ENCODE assay signal across 8 cellular contexts in genomic region chr4:38949416-38950051, GRCh38.
DNase-seq lines count a peak whose midpoint lies in the region; ATAC-seq and TF ChIP-seq lines count a peak whose summit lies in the region.

No MANE protein-coding gene starts in this region.

- DNase-seq in A172 (ENCODE audit: low spot score): peak; percentile 76
- peak; percentile 77 for DNase-seq in HT1080 (ENCODE audit: low read depth)
- DNase-seq in iris pigment epithelial cell (ENCODE audit: low read depth): peak; percentile 81
- DNase-seq in DMS79 (lab: John Stamatoyannopoulos, UW): no peak
- DNase-seq in tibial artery: no peak

- no peaks in the 10 kb centered on the region for H3K9me3 Mint-ChIP-seq in activated naive CD4-positive, alpha-beta T cell treated with anti-CD3 and anti-CD28 coated beads, Interleukin-2, amount 50 U/mL, for 24 hours

- no peaks in the 10 kb centered on the region for H3K27me3 ChIP-seq in tibial artery

- ATAC-seq in GM21515 (IDR thresholded peaks at IDR 0.05; ENCODE audit: unreplicated experiment) (no peak), GM18861 (IDR thresholded peaks at IDR 0.05; ENCODE audit: unreplicated experiment) (no peak)

- no peak overlapping the region for H3K4me3 ChIP-seq in tibial artery

- H3K9me3 ChIP-seq in tibial artery: no peaks in the 10 kb centered on the region

- intact Hi-C loops in tibial artery (cut with DNase I; ENCODE audit: low total_unique reads): no loop called here

- no peak overlapping the region for H3K27ac ChIP-seq in tibial artery

- peak overlapping the region; percentile 36 for H3K27ac Mint-ChIP-seq in activated naive CD4-positive, alpha-beta T cell treated with anti-CD3 and anti-CD28 coated beads, Interleukin-2, amount 50 U/mL, for 24 hours

- H3K4me1 Mint-ChIP-seq in activated naive CD4-positive, alpha-beta T cell treated with anti-CD3 and anti-CD28 coated beads, Interleukin-2, amount 50 U/mL, for 24 hours: peaks cover 18% of the 10 kb centered on the region

- peaks cover 8 to 10% (median 10%) of the 10 kb centered on the region in 3 donors for H3K36me3 ChIP-seq in tibial artery

- peaks cover 0 to 3% (median 0%) of the 10 kb centered on the region in 4 donors for H3K4me1 ChIP-seq in tibial artery

- H3K4me3 Mint-ChIP-seq in activated naive CD4-positive, alpha-beta T cell treated with anti-CD3 and anti-CD28 coated beads, Interleukin-2, amount 50 U/mL, for 24 hours: peak overlapping the region; percentile 43

- H3K27me3 Mint-ChIP-seq in activated naive CD4-positive, alpha-beta T cell treated with anti-CD3 and anti-CD28 coated beads, Interleukin-2, amount 50 U/mL, for 24 hours: no peaks in the 10 kb centered on the region

- no peak for TF ChIP-seq CTCF in tibial artery (IDR thresholded peaks at IDR 0.05)

- H3K36me3 Mint-ChIP-seq in activated naive CD4-positive, alpha-beta T cell treated with anti-CD3 and anti-CD28 coated beads, Interleukin-2, amount 50 U/mL, for 24 hours: no peaks in the 10 kb centered on the region

Comparison
In these comparisons a context has a peak if more than half of its experiments do, and no peak if none do; other contexts are left out.
1. DNase-seq: peak in A172 (single experiment), HT1080 (single experiment) and iris pigment epithelial cell (single experiment); none in DMS79 (single experiment) and tibial artery (0 of 2).